29 cellular contexts compared by ENCODE assay signal in the genomic region with DNA sequence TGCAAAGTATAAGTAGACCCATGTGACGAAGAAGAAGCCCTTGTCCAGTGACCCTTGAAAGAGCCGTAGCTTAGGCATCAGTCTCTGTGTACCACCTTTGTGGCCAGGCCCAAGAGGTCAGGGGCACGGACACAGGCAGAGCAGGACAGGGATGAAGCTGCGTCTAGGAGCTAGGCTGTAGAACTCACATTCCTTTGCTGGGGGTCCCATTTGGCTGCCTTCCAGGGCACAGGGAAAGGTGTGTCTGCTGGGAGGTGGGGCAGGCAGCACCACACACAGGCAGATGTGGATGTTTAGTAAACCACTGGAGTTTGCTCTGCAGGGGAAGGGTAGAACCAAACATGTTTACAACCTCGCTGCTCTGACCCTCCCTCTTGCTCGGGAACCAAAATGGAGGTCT. TPM values are rescaled to one million over a fixed set of nuclear protein-coding genes. Genes with fewer than 3 reads are reported as not detected.
DNase-seq lines count a peak whose midpoint lies in the region; ATAC-seq, FAIRE-seq and TF ChIP-seq lines count a peak whose summit lies in the region.
"Had no signal": no experiment of that assay in that cellular context is flagged by ENCODE, and none has a peak within 500 bp of the region (broad histone marks: within the 10 kb centered on the region; RNA-seq: fewer than 3 reads in every experiment).

No MANE protein-coding gene starts in this region.

- H3K9ac ChIP-seq in kidney (ENCODE audit: low read length in 2 of 2): no peak overlapping the region
- H3K9ac ChIP-seq: SK-N-SH had no signal

- CTCF ChIA-PET in Caco-2 (lab: Charles Lee): no interaction called here

- no peak for FAIRE-seq in kidney (lab: Jason Lieb, UNC)
- FAIRE-seq: H54 had no signal

- TF ChIP-seq CTCF in Caco-2 (IDR thresholded peaks at IDR 0.05; ENCODE audit: insufficient read depth in 1 of 2, low read depth in 1 of 2, low read length in 1 of 2, severe bottlenecking in 1 of 2, unreplicated experiment in 1 of 2): no peak
- no peak for TF ChIP-seq CTCF in VCaP (conservative IDR thresholded peaks at IDR 0.05)
- TF ChIP-seq CTCF in kidney (IDR thresholded peaks at IDR 0.05; ENCODE audit: borderline replicate concordance, extremely low read depth, insufficient read depth): no peak
- TF ChIP-seq CTCF in osteocyte (IDR thresholded peaks at IDR 0.05): no peak

- no peaks in the 10 kb centered on the region for H3K27me3 ChIP-seq in Caco-2 (replicated peaks; ENCODE audit: control insufficient read depth, insufficient read depth, low read length)
- H3K27me3 ChIP-seq: ascending aorta had no signal

- H3K27ac ChIP-seq in VCaP (peak overlapping the region; percentile 97), kidney (ENCODE audit: low read depth in 2 of 2, low read length in 2 of 2) (peak overlapping the region; percentile 3 to 29)
- H3K27ac ChIP-seq: ascending aorta, esophagus squamous epithelium had no signal

- POLR2A ChIA-PET in Caco-2 (lab: Charles Lee): no interaction called here

- ATAC-seq in HG03571 (IDR thresholded peaks at IDR 0.05; ENCODE audit: unreplicated experiment) (no peak), HG03159 (IDR thresholded peaks at IDR 0.05; ENCODE audit: unreplicated experiment) (no peak), left colon (no peak)
- ATAC-seq: activated CD4-positive, alpha-beta T cell treated with anti-CD3 and anti-CD28 coated beads for 36 hours; CD8-positive, alpha-beta T cell; left lobe of liver; sciatic nerve; T-helper 17 cell had no signal

- H3K4me1 ChIP-seq in Caco-2 (peaks cover 42% of the 10 kb centered on the region), kidney (ENCODE audit: control insufficient read depth in 1 of 2, insufficient read depth in 1 of 2, low read depth in 1 of 2, low read length in 2 of 2) (peaks cover 42 to 44% of the 10 kb centered on the region in 2 donors)
- H3K4me1 ChIP-seq: ascending aorta, esophagus squamous epithelium had no signal

- H3K27ac Mint-ChIP-seq in Caco-2 (ENCODE audit: unreplicated experiment): peak overlapping the region; percentile 98
- peak overlapping the region; percentile 81 for H3K27ac Mint-ChIP-seq in osteocyte (ENCODE audit: unreplicated experiment)
- H3K27ac Mint-ChIP-seq: activated CD4-positive, alpha-beta T cell treated with anti-CD3 and anti-CD28 coated beads for 36 hours; activated naive CD8-positive, alpha-beta T cell treated with anti-CD3 and anti-CD28 coated beads for 36 hours; CD8-positive, alpha-beta T cell; dendritic cell treated with granulocyte-macrophage colony-stimulating factor and Interleukin-4, amounts not matched to agents 40 ng/mL and 50 ng/mL, for 4 days; immature natural killer cell; T-helper 17 cell had no signal

- H3K9me3 ChIP-seq in Caco-2 (no peaks in the 10 kb centered on the region), kidney (ENCODE audit: control insufficient read depth in 1 of 2, low read length in 2 of 2) (no peaks in the 10 kb centered on the region)
- H3K9me3 ChIP-seq: ascending aorta, esophagus squamous epithelium, SK-N-SH had no signal

- DNase-seq in Caco-2 (no peak), kidney (no peak), osteocyte (ENCODE audit: extremely low spot score, unreplicated experiment) (no peak), HCEC 1CT (no peak), left colon (no peak)
- DNase-seq: activated CD8-positive, alpha-beta memory T cell treated with anti-CD3 and anti-CD28 coated beads for 24 hours; activated effector memory CD4-positive, alpha-beta T cell treated with anti-CD3 and anti-CD28 coated beads, Interleukin-2, amount 50 U/mL, for 16 hours; activated naive CD8-positive, alpha-beta T cell treated with anti-CD3 and anti-CD28 coated beads for 36 hours; CD8-positive, alpha-beta T cell; esophagus squamous epithelium; foreskin melanocyte; immature natural killer cell; stimulated activated naive CD4-positive, alpha-beta T cell; T-helper 17 cell had no signal

- 0 out of 2 replicates have a peak, but pooled peaks cover 1% of the 10 kb centered on the region for H3K36me3 ChIP-seq in Caco-2 (ENCODE audit: control insufficient read depth, insufficient read depth, low read length)
- H3K36me3 ChIP-seq in kidney (ENCODE audit: control insufficient read depth in 1 of 2, insufficient read depth in 2 of 2, low read length in 2 of 2): peaks cover 6 to 53% of the 10 kb centered on the region in 2 donors
- H3K36me3 ChIP-seq: ascending aorta, esophagus squamous epithelium had no signal

- H3K27me3 Mint-ChIP-seq in Caco-2 (ENCODE audit: insufficient read depth, unreplicated experiment) (no peaks in the 10 kb centered on the region), osteocyte (ENCODE audit: unreplicated experiment) (no peaks in the 10 kb centered on the region)

- intact Hi-C loops in Caco-2 (cut with micrococcal nuclease; ENCODE audit: unreplicated experiment): loop anchor here (10.0 kb wide), 1 partner anchor 994 kb away; a partner anchor contains a TSS
- intact Hi-C loops in kidney (cut with DNase I): no loop called here
- intact Hi-C loops in left colon (cut with DNase I, micrococcal nuclease): no loop called here

- H3K4me3 ChIP-seq in Caco-2 (ENCODE audit: low read depth, low read length) (no peak overlapping the region), kidney (ENCODE audit: low read length in 2 of 2) (no peak overlapping the region)
- H3K4me3 ChIP-seq: ascending aorta, esophagus squamous epithelium had no signal

- H3K36me3 Mint-ChIP-seq in Caco-2 (ENCODE audit: insufficient read depth, unreplicated experiment) (peaks cover 68% of the 10 kb centered on the region), osteocyte (ENCODE audit: unreplicated experiment) (no peaks in the 10 kb centered on the region)
- H3K36me3 Mint-ChIP-seq: CD8-positive, alpha-beta T cell; immature natural killer cell had no signal

- peaks cover 46% of the 10 kb centered on the region for H3K4me1 Mint-ChIP-seq in Caco-2 (ENCODE audit: low read depth, unreplicated experiment)
- H3K4me1 Mint-ChIP-seq in osteocyte (ENCODE audit: unreplicated experiment): peaks cover 28% of the 10 kb centered on the region
- H3K4me1 Mint-ChIP-seq: activated CD4-positive, alpha-beta T cell treated with anti-CD3 and anti-CD28 coated beads for 36 hours; immature natural killer cell had no signal

- no peak overlapping the region for H3K4me3 Mint-ChIP-seq in Caco-2 (ENCODE audit: unreplicated experiment)
- H3K4me3 Mint-ChIP-seq in osteocyte (ENCODE audit: unreplicated experiment): no peak overlapping the region
- H3K4me3 Mint-ChIP-seq: activated CD4-positive, alpha-beta T cell treated with anti-CD3 and anti-CD28 coated beads for 36 hours; activated naive CD8-positive, alpha-beta T cell treated with anti-CD3 and anti-CD28 coated beads for 36 hours; CD8-positive, alpha-beta T cell; dendritic cell treated with granulocyte-macrophage colony-stimulating factor and Interleukin-4, amounts not matched to agents 40 ng/mL and 50 ng/mL, for 4 days; immature natural killer cell; T-helper 17 cell had no signal

- H3K9me3 Mint-ChIP-seq in Caco-2 (ENCODE audit: unreplicated experiment): no peaks in the 10 kb centered on the region
- H3K9me3 Mint-ChIP-seq in osteocyte (ENCODE audit: unreplicated experiment): no peaks in the 10 kb centered on the region
- H3K9me3 Mint-ChIP-seq: activated naive CD8-positive, alpha-beta T cell treated with anti-CD3 and anti-CD28 coated beads for 36 hours; CD8-positive, alpha-beta T cell; dendritic cell treated with granulocyte-macrophage colony-stimulating factor and Interleukin-4, amounts not matched to agents 40 ng/mL and 50 ng/mL, for 4 days; immature natural killer cell; nephron progenitor cell had no signal

- no TSS peak for BruUV-seq in Caco-2 (replicated peaks; lab: Mats Ljungman, UMichigan)

RNA-seq across cellular contexts. Expression of a gene that starts 33.7 kb away (rescaled TPM):
- total RNA-seq in Caco-2 (2022) (36.9 TPM in 2 replicates), kidney (185 TPM), osteocyte (7.3 and 8.1 TPM in 2 replicates), left colon (10 to 100 TPM; 40.6 to 42.8 TPM)
- 84.1 TPM for polyA plus RNA-seq in kidney (ENCODE audit: insufficient read depth, low read depth, low replicate concordance)
- total RNA-seq: A673; activated CD4-positive, alpha-beta T cell treated with anti-CD3 and anti-CD28 coated beads for 36 hours; ascending aorta; CD8-positive, alpha-beta T cell; esophagus squamous epithelium; HT1080; posterior vena cava; sciatic nerve; T-helper 17 cell; temporal lobe had no signal
- polyA plus RNA-seq: immature natural killer cell, SK-N-SH had no signal
